22 cellular contexts compared by ENCODE assay signal in genomic region chr4:155094421-155094820, GRCh38.
A peak's percentile ranks its signal among the peaks of the same experiment; 100 is the strongest.
DNase-seq lines count a peak whose midpoint lies in the region; ATAC-seq and TF ChIP-seq lines count a peak whose summit lies in the region.
"Had no signal": no experiment of that assay in that cellular context is flagged by ENCODE, and none has a peak within 500 bp of the region (broad histone marks: within the 10 kb centered on the region; RNA-seq: fewer than 3 reads in every experiment).

No MANE protein-coding gene starts in this region.

- in situ Hi-C loops in GM23248 (cut with MboI) = no loop called here

- DNase-seq in GM23248 (peak; percentile 2), astrocyte of the hippocampus (ENCODE audit: low read depth, low spot score) (peak; percentile 39), fibroblast of pulmonary artery (ENCODE audit: low read depth) (peak; percentile 53), smooth muscle cell (lab: John Stamatoyannopoulos, UW; ENCODE audit: unreplicated experiment) (no peak)
- DNase-seq in activated naive CD4-positive, alpha-beta T cell treated with anti-CD3 and anti-CD28 coated beads for 36 hours = no peak
- DNase-seq in activated CD4-positive, CD25-positive, alpha-beta regulatory T cell treated with anti-CD3 and anti-CD28 coated beads, Interleukin-2, amount 50 U/mL, for 72 hours = no peak
- DNase-seq: BE2C, DMS79, MV-4-11, NCI-H1105 treated with DMSO at 0.1 percent for 48 hours, NCI-H1694, NCI-H2081, NCI-H2171, NCI-H345, NCI-H524, NCI-H82, SIG-M5 had no signal

- no peak overlapping the region for H3K27ac ChIP-seq in GM23248
- no peak overlapping the region for H3K27ac ChIP-seq in smooth muscle cell (ENCODE audit: low read depth)
- H3K27ac ChIP-seq: A549 had no signal

- H3K27me3 Mint-ChIP-seq in activated naive CD4-positive, alpha-beta T cell treated with anti-CD3 and anti-CD28 coated beads for 36 hours (ENCODE audit: low read depth) = peaks cover 5% of the 10 kb centered on the region
- H3K27me3 Mint-ChIP-seq: IgD-negative memory B cell had no signal

- CTCF ChIA-PET in activated naive CD4-positive, alpha-beta T cell treated with anti-CD3 and anti-CD28 coated beads for 36 hours (lab: Charles Lee) = no interaction called here

- H3K27me3 ChIP-seq in GM23248 (replicated peaks; ENCODE audit: insufficient read depth) (no peaks in the 10 kb centered on the region), smooth muscle cell (ENCODE audit: low read depth) (peaks cover 5% of the 10 kb centered on the region)
- H3K27me3 ChIP-seq: BE2C had no signal

- ATAC-seq in GM21786 (IDR thresholded peaks at IDR 0.05; ENCODE audit: unreplicated experiment) = no peak
- ATAC-seq: A549, GM12878, Panc1 had no signal

- H3K4me3 ChIP-seq in GM23248 (no peak overlapping the region), fibroblast of pulmonary artery (replicated peaks; ENCODE audit: low read depth, low read length) (no peak overlapping the region), smooth muscle cell (no peak overlapping the region)
- H3K4me3 ChIP-seq: A549, GM12878 had no signal

- H3K9ac ChIP-seq in GM23248 (no peak overlapping the region), smooth muscle cell (ENCODE audit: low read depth) (no peak overlapping the region)

- H3K4me2 ChIP-seq in GM23248 (ENCODE audit: unreplicated experiment) (no peak overlapping the region), smooth muscle cell (peak overlapping the region; percentile 12)
- H3K4me2 ChIP-seq: A549 had no signal

- intact Hi-C loops in activated naive CD4-positive, alpha-beta T cell treated with anti-CD3 and anti-CD28 coated beads for 36 hours (cut with micrococcal nuclease) = no loop called here

- H3F3A ChIP-seq in GM23248 (ENCODE audit: insufficient read depth) (no peaks in the 10 kb centered on the region), smooth muscle cell (ENCODE audit: low read depth) (no peaks in the 10 kb centered on the region)

- H3K79me2 ChIP-seq in GM23248 (ENCODE audit: insufficient read depth) = no peaks in the 10 kb centered on the region
- no peaks in the 10 kb centered on the region for H3K79me2 ChIP-seq in smooth muscle cell (ENCODE audit: low read depth)

- H3K4me1 ChIP-seq in GM23248 (ENCODE audit: insufficient read depth) (no peaks in the 10 kb centered on the region), smooth muscle cell (ENCODE audit: low read depth) (no peaks in the 10 kb centered on the region)
- H3K4me1 ChIP-seq: A549, BE2C had no signal

- no peak for TF ChIP-seq CTCF in fibroblast of pulmonary artery (IDR thresholded peaks at IDR 0.05; ENCODE audit: low read length, missing control alignments)
- TF ChIP-seq CTCF in smooth muscle cell (IDR thresholded peaks at IDR 0.05; ENCODE audit: borderline replicate concordance, insufficient read depth, poor library complexity, severe bottlenecking) = no peak

- H3K27ac Mint-ChIP-seq in activated naive CD4-positive, alpha-beta T cell treated with anti-CD3 and anti-CD28 coated beads for 36 hours = no peak overlapping the region
- H3K27ac Mint-ChIP-seq: IgD-negative memory B cell had no signal

- H4K20me1 ChIP-seq in GM23248 (ENCODE audit: insufficient read depth) (no peaks in the 10 kb centered on the region), smooth muscle cell (ENCODE audit: low read depth) (no peaks in the 10 kb centered on the region)

- no peaks in the 10 kb centered on the region for H3K4me1 Mint-ChIP-seq in activated naive CD4-positive, alpha-beta T cell treated with anti-CD3 and anti-CD28 coated beads for 36 hours (ENCODE audit: low read depth)
- H3K4me1 Mint-ChIP-seq: IgD-negative memory B cell had no signal

- H2AFZ ChIP-seq in GM23248 (no peak overlapping the region), smooth muscle cell (ENCODE audit: low read depth) (no peak overlapping the region)

- no peaks in the 10 kb centered on the region for H3K9me3 ChIP-seq in GM23248 (ENCODE audit: low read depth)
- H3K9me3 ChIP-seq in smooth muscle cell (replicated peaks; ENCODE audit: low read depth) = no peaks in the 10 kb centered on the region
- H3K9me3 ChIP-seq: A549, BE2C had no signal

- no peak overlapping the region for H3K4me3 Mint-ChIP-seq in activated naive CD4-positive, alpha-beta T cell treated with anti-CD3 and anti-CD28 coated beads for 36 hours
- H3K4me3 Mint-ChIP-seq: IgD-negative memory B cell had no signal

- H3K36me3 Mint-ChIP-seq in activated naive CD4-positive, alpha-beta T cell treated with anti-CD3 and anti-CD28 coated beads for 36 hours (ENCODE audit: low read depth) = no peaks in the 10 kb centered on the region

- H3K9me3 Mint-ChIP-seq in activated naive CD4-positive, alpha-beta T cell treated with anti-CD3 and anti-CD28 coated beads for 36 hours = no peaks in the 10 kb centered on the region
- H3K9me3 Mint-ChIP-seq: IgD-negative memory B cell had no signal

- H3K36me3 ChIP-seq in GM23248 (ENCODE audit: low read depth) = no peaks in the 10 kb centered on the region
- no peaks in the 10 kb centered on the region for H3K36me3 ChIP-seq in smooth muscle cell (ENCODE audit: low read depth)
- H3K36me3 ChIP-seq: BE2C had no signal

- no peaks in the 10 kb centered on the region for H3K9me2 ChIP-seq in GM23248 (ENCODE audit: insufficient read depth)

- 5 to 10% methylated on average over 1 of the region's 1 CpG for WGBS in GM23248 (ENCODE audit: low coverage in 1 of 2, low lambda C conversion rate in 2 of 2, missing lambda C conversion rate in 2 of 2), 2 experiments
- 19% methylated on average over 1 of the region's 1 CpG for WGBS in smooth muscle cell (ENCODE audit: low lambda C conversion rate)

Comparison
In these comparisons a context has a peak if more than half of its experiments do, and no peak if none do; other contexts are left out.
1. DNase-seq: peak in GM23248 (single experiment), astrocyte of the hippocampus (single experiment) and fibroblast of pulmonary artery (single experiment); none in smooth muscle cell (single experiment), activated naive CD4-positive, alpha-beta T cell treated with anti-CD3 and anti-CD28 coated beads for 36 hours (single experiment) and activated CD4-positive, CD25-positive, alpha-beta regulatory T cell treated with anti-CD3 and anti-CD28 coated beads, Interleukin-2, amount 50 U/mL, for 72 hours (single experiment).